22 cellular contexts compared by ENCODE assay signal in the genomic region with DNA sequence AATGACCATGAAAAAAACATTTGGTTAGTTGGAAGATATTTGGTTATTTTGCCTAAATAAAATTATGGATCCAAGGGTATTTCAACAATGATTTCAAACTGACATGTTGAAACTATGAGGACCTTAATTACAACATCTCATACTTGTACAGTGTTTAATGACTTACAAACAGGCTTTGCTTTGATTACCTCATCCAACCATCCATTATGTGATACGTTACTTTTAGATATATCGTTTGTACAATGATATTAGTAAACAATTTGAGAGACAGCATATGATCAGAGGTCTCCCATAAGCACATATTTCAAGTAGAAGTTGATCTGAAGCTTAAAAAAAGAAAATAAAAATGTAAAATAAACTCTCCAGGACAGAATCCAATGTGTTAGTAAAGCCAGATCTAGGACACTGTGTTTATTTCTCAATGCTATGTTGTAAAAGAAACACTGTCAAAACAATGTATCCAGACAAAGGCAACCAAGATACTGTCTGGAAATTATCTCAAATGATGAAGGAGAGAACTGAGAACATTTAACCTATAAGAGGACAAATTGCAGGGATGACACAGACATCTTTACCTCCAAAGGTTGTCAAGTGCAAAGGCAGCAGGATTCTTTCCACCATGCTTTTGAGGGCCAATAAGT.
DNase-seq lines count a peak whose midpoint lies in the region; ATAC-seq, FAIRE-seq and TF ChIP-seq lines count a peak whose summit lies in the region.
"Had no signal": no experiment of that assay in that cellular context is flagged by ENCODE, and none has a peak within 500 bp of the region (broad histone marks: within the 10 kb centered on the region; RNA-seq: fewer than 3 reads in every experiment).

No MANE protein-coding gene starts in this region.

- H3K9ac ChIP-seq in astrocyte (ENCODE audit: low read length) (no peak overlapping the region), stomach smooth muscle (ENCODE audit: low read length in 2 of 2) (no peak overlapping the region)

- H3K27me3 Mint-ChIP-seq in astrocyte (ENCODE audit: low read depth, unreplicated experiment): no peaks in the 10 kb centered on the region
- H3K27me3 Mint-ChIP-seq in activated T-cell treated with anti-CD3 and anti-CD28 coated beads, Interleukin-2, amount 50 U/mL, for 72 hours (ENCODE audit: low read depth): no peaks in the 10 kb centered on the region
- H3K27me3 Mint-ChIP-seq: CD8-positive, alpha-beta memory T cell had no signal

- no peaks in the 10 kb centered on the region for H3K9me3 ChIP-seq in astrocyte (ENCODE audit: insufficient read depth, low read depth, low read length)
- no peaks in the 10 kb centered on the region for H3K9me3 ChIP-seq in gastroesophageal sphincter
- H3K9me3 ChIP-seq in stomach smooth muscle (ENCODE audit: control insufficient read depth in 2 of 2, low read length in 2 of 2): no peaks in the 10 kb centered on the region

- TF ChIP-seq POLR2A in H54 (IDR thresholded peaks at IDR 0.05; ENCODE audit: low read depth, low read length) (no peak), gastroesophageal sphincter (IDR thresholded peaks at IDR 0.05) (no peak)

- WGBS in gastroesophageal sphincter (ENCODE audit: low coverage in 1 of 2), 2 donors: 30 to 49% methylated on average over 2 of the region's 2 CpGs

- no peaks in the 10 kb centered on the region for H3K79me2 ChIP-seq in astrocyte (ENCODE audit: insufficient read depth, low read length)

- no peaks in the 10 kb centered on the region for H4K20me1 ChIP-seq in astrocyte (ENCODE audit: insufficient read depth, low read length)

- H3K4me3 ChIP-seq in astrocyte (ENCODE audit: insufficient read depth, low read depth, low read length) (no peak overlapping the region), gastroesophageal sphincter (no peak overlapping the region), stomach smooth muscle (ENCODE audit: low read length in 2 of 2) (no peak overlapping the region)

- H3K4me1 ChIP-seq in astrocyte (ENCODE audit: insufficient read depth, low read length) (peaks cover 15% of the 10 kb centered on the region), gastroesophageal sphincter (peaks cover 0 to 39% (median 3%) of the 10 kb centered on the region in 3 donors), stomach smooth muscle (ENCODE audit: control insufficient read depth, insufficient read depth, low read length) (peaks cover 10% of the 10 kb centered on the region)

- TF ChIP-seq CTCF in astrocyte (IDR thresholded peaks at IDR 0.05; ENCODE audit: insufficient read depth, low read depth, low read length) (no peak), gastroesophageal sphincter (IDR thresholded peaks at IDR 0.05) (no peak)

- no peaks in the 10 kb centered on the region for H3K36me3 Mint-ChIP-seq in astrocyte (ENCODE audit: low read depth, unreplicated experiment)
- no peaks in the 10 kb centered on the region for H3K36me3 Mint-ChIP-seq in activated T-cell treated with anti-CD3 and anti-CD28 coated beads, Interleukin-2, amount 50 U/mL, for 72 hours (ENCODE audit: insufficient read depth in 2 of 2)
- H3K36me3 Mint-ChIP-seq: CD8-positive, alpha-beta memory T cell had no signal

- no peak overlapping the region for H2AFZ ChIP-seq in astrocyte (ENCODE audit: low read depth, low read length)

- no peak overlapping the region for H3K27ac ChIP-seq in astrocyte (ENCODE audit: low read depth, low read length)
- H3K27ac ChIP-seq in gastroesophageal sphincter: peak overlapping the region in 1 of 4 donors; percentile 20
- H3K27ac ChIP-seq in stomach smooth muscle (ENCODE audit: low read length): peak overlapping the region; percentile 59
- H3K27ac ChIP-seq: C4-2B had no signal

- FAIRE-seq in H54 (lab: Jason Lieb, UNC) (peak; percentile 38), astrocyte (lab: Jason Lieb, UNC) (peak; percentile 5)
- FAIRE-seq: GM12892 had no signal

- peak; percentile 54 for ATAC-seq in gastroesophageal sphincter
- no peak for ATAC-seq in GM18867 (IDR thresholded peaks at IDR 0.05; ENCODE audit: unreplicated experiment)
- ATAC-seq in activated T-cell treated with anti-CD3 and anti-CD28 coated beads, Interleukin-2, amount 50 U/mL, for 72 hours (replicated peaks in 1 of 2): no peak
- ATAC-seq: HCT116 had no signal

- H3K36me3 ChIP-seq in astrocyte (ENCODE audit: insufficient read depth, low read length): no peaks in the 10 kb centered on the region
- H3K36me3 ChIP-seq in gastroesophageal sphincter: no peaks in the 10 kb centered on the region
- no peaks in the 10 kb centered on the region for H3K36me3 ChIP-seq in stomach smooth muscle (ENCODE audit: control insufficient read depth in 2 of 2, insufficient read depth in 2 of 2, low read length in 2 of 2)

- no peak overlapping the region for H3K4me2 ChIP-seq in astrocyte (ENCODE audit: low read length)

- H3K9me3 Mint-ChIP-seq in astrocyte (ENCODE audit: unreplicated experiment): no peaks in the 10 kb centered on the region
- peaks cover 0 to 4% of the 10 kb centered on the region in 2 donors for H3K9me3 Mint-ChIP-seq in activated T-cell treated with anti-CD3 and anti-CD28 coated beads, Interleukin-2, amount 50 U/mL, for 72 hours

- H3K4me3 Mint-ChIP-seq in astrocyte (ENCODE audit: unreplicated experiment): no peak overlapping the region
- no peak overlapping the region for H3K4me3 Mint-ChIP-seq in activated T-cell treated with anti-CD3 and anti-CD28 coated beads, Interleukin-2, amount 50 U/mL, for 72 hours
- H3K4me3 Mint-ChIP-seq: CD8-positive, alpha-beta memory T cell had no signal

- H3K27me3 ChIP-seq in astrocyte (ENCODE audit: insufficient read depth, low read length) (no peaks in the 10 kb centered on the region), gastroesophageal sphincter (no peaks in the 10 kb centered on the region), stomach smooth muscle (ENCODE audit: control insufficient read depth in 1 of 2, insufficient read depth in 2 of 2, low read length in 2 of 2) (no peaks in the 10 kb centered on the region)

- H3K27ac Mint-ChIP-seq in astrocyte (ENCODE audit: unreplicated experiment): no peak overlapping the region
- no peak overlapping the region for H3K27ac Mint-ChIP-seq in activated T-cell treated with anti-CD3 and anti-CD28 coated beads, Interleukin-2, amount 50 U/mL, for 72 hours
- H3K27ac Mint-ChIP-seq: CD8-positive, alpha-beta memory T cell had no signal

- H3K4me1 Mint-ChIP-seq in astrocyte (ENCODE audit: low read depth, unreplicated experiment): no peaks in the 10 kb centered on the region
- no peaks in the 10 kb centered on the region for H3K4me1 Mint-ChIP-seq in activated T-cell treated with anti-CD3 and anti-CD28 coated beads, Interleukin-2, amount 50 U/mL, for 72 hours (ENCODE audit: low read depth)
- H3K4me1 Mint-ChIP-seq: CD8-positive, alpha-beta memory T cell had no signal

- DNase-seq in H54 (ENCODE audit: insufficient read length, low spot score): no peak
- no peak for DNase-seq in astrocyte (ENCODE audit: low read depth)
- DNase-seq in activated CD4-positive, CD25-positive, alpha-beta regulatory T cell (lab: John Stamatoyannopoulos, UW): no peak
- no peak for DNase-seq in activated T-cell treated with anti-CD3 and anti-CD28 coated beads, Interleukin-2, amount 50 U/mL, for 72 hours
- DNase-seq in NCI-H748 (lab: John Stamatoyannopoulos, UW; ENCODE audit: unreplicated experiment): no peak
- DNase-seq: Calu3; CD8-positive, alpha-beta memory T cell; DMS153; GOT3; Kasumi-1; NCI-H1417; NCI-H1694 treated with DMSO at 0.1 percent for 48 hours; NCI-H2081 treated with DMSO at 0.1 percent for 48 hours; NCI-H2171 treated with DMSO at 0.1 percent for 48 hours; NCI-H524 treated with DMSO at 0.1 percent for 48 hours; Right ventricle myocardium superior had no signal

- no peak for TF ChIP-seq EP300 in gastroesophageal sphincter (IDR thresholded peaks at IDR 0.05)
